Comparison of ENCODE assay signal across 1 cellular context in genomic region chr2:146992057-146992456, GRCh38.
TF ChIP-seq lines count a peak whose summit lies in the region.

No MANE protein-coding gene starts in this region.

TF ChIP-seq in GM23338, 12 proteins besides CTCF, POLR2A, EP300 and RAD21 (continued from another document):
- TF ChIP-seq REST (IDR thresholded peaks at IDR 0.05; ENCODE audit: unreplicated experiment) (no peak), ZNF462 (CRISPR knock-in tag; IDR thresholded peaks at IDR 0.05) (no peak), JUNB (IDR thresholded peaks at IDR 0.05; ENCODE audit: unreplicated experiment) (no peak), ZNF331 (CRISPR knock-in tag; IDR thresholded peaks at IDR 0.05; ENCODE audit: low read depth) (no peak), EZH2phosphoT487 (IDR thresholded peaks at IDR 0.05; ENCODE audit: unreplicated experiment) (no peak), EZH2 (IDR thresholded peaks at IDR 0.05; ENCODE audit: low read depth, unreplicated experiment) (no peak), ETS1 (IDR thresholded peaks at IDR 0.05) (no peak), POLR2AphosphoS5 (IDR thresholded peaks at IDR 0.05; ENCODE audit: low read depth) (no peak)
